Comparison of ENCODE assay signal across 22 cellular contexts in the genomic region with DNA sequence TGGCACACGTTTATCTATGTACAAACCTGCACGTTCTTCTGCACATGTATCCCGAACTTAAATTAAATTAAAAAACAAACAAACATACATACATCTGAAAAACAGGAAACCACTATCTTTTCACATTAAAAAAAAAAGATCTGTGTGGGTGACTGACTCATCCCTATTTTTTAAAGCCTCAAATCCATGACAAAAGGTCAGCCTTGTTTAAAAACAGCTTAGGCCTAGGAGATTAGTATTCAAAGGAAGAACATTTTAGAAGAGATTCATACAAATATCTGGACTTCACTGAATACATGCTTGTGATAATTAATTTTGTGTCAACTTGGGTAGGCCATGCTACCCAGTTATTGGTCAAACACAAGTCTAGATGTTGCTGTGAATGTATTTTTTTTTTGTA.
"Had no signal": no experiment of that assay in that cellular context is flagged by ENCODE, and none has a peak within 500 bp of the region (broad histone marks: within the 10 kb centered on the region; RNA-seq: fewer than 3 reads in every experiment).

No MANE protein-coding gene starts in this region.

- DNase-seq: activated B cell treated with CpG ODN at 0.5 μM for 24 hours; activated CD4-positive, alpha-beta T cell treated with anti-CD3 and anti-CD28 coated beads for 48 hours; activated CD8-positive, alpha-beta memory T cell treated with anti-CD3 and anti-CD28 coated beads, Interleukin-2, amount 50 U/mL, for 48 hours; activated naive CD4-positive, alpha-beta T cell; activated naive CD8-positive, alpha-beta T cell treated with anti-CD3 and anti-CD28 coated beads, Interleukin-2, amount 10 ng/mL, durations not matched to agents 7 days and 5 days; activated T-cell treated with anti-CD3 and anti-CD28 coated beads, Interleukin-2, amount 50 U/mL, for 72 hours; aorta; dorsolateral prefrontal cortex; endodermal cell; left lung; mammary epithelial cell; mucosa of descending colon; naive thymus-derived CD4-positive, alpha-beta T cell; stimulated activated CD4-positive, alpha-beta T cell treated with anti-CD3 and anti-CD28 coated beads, Interleukin-15, amount 100 ng/mL, for 24 hours; stimulated activated CD4-positive, alpha-beta T cell treated with anti-CD3 and anti-CD28 coated beads, Interleukin-4, amount 100 ng/mL, for 1 hour; stimulated activated naive B cell treated with anti-CD40 and anti-IgM and Interleukin-4, amounts not matched to agents 10 μg/mL and 1 μg/mL and 100 μg/mL, for 72 hours; T-helper 17 cell; thyroid gland; uterus had no signal

- H3K4me3 ChIP-seq: breast epithelium, dorsolateral prefrontal cortex, left lung, mucosa of descending colon, thyroid gland, uterus had no signal

- H3K27me3 Mint-ChIP-seq: activated B cell treated with CpG ODN at 0.5 μM for 24 hours; activated naive CD8-positive, alpha-beta T cell treated with anti-CD3 and anti-CD28 coated beads, Interleukin-2, amount 10 ng/mL, durations not matched to agents 7 days and 5 days; naive thymus-derived CD4-positive, alpha-beta T cell; stimulated activated naive B cell treated with anti-CD40 and anti-IgM and Interleukin-4, amounts not matched to agents 10 μg/mL and 1 μg/mL and 100 μg/mL, for 72 hours; T-helper 17 cell had no signal

- H3K36me3 Mint-ChIP-seq: activated naive CD8-positive, alpha-beta T cell treated with anti-CD3 and anti-CD28 coated beads, Interleukin-2, amount 10 ng/mL, durations not matched to agents 7 days and 5 days; stimulated activated naive B cell treated with anti-CD40 and anti-IgM and Interleukin-4, amounts not matched to agents 10 μg/mL and 1 μg/mL and 100 μg/mL, for 72 hours had no signal

- ATAC-seq: activated T-cell treated with anti-CD3 and anti-CD28 coated beads, Interleukin-2, amount 50 U/mL, for 72 hours; left lung; mucosa of descending colon; naive thymus-derived CD4-positive, alpha-beta T cell; stimulated activated naive B cell treated with anti-CD40 and anti-IgM and Interleukin-4, amounts not matched to agents 10 μg/mL and 1 μg/mL and 100 μg/mL, for 72 hours; T-helper 17 cell had no signal

- FAIRE-seq: keratinocyte, TTC549 had no signal

- H3K4me3 Mint-ChIP-seq: activated B cell treated with CpG ODN at 0.5 μM for 24 hours; activated naive CD8-positive, alpha-beta T cell treated with anti-CD3 and anti-CD28 coated beads, Interleukin-2, amount 10 ng/mL, durations not matched to agents 7 days and 5 days; activated T-cell treated with anti-CD3 and anti-CD28 coated beads, Interleukin-2, amount 50 U/mL, for 72 hours; endodermal cell; naive thymus-derived CD4-positive, alpha-beta T cell; stimulated activated naive B cell treated with anti-CD40 and anti-IgM and Interleukin-4, amounts not matched to agents 10 μg/mL and 1 μg/mL and 100 μg/mL, for 72 hours; T-helper 17 cell had no signal

- H3K27ac Mint-ChIP-seq: activated B cell treated with CpG ODN at 0.5 μM for 24 hours; activated naive CD8-positive, alpha-beta T cell treated with anti-CD3 and anti-CD28 coated beads, Interleukin-2, amount 10 ng/mL, durations not matched to agents 7 days and 5 days; activated T-cell treated with anti-CD3 and anti-CD28 coated beads, Interleukin-2, amount 50 U/mL, for 72 hours; endodermal cell; stimulated activated naive B cell treated with anti-CD40 and anti-IgM and Interleukin-4, amounts not matched to agents 10 μg/mL and 1 μg/mL and 100 μg/mL, for 72 hours; T-helper 17 cell had no signal

- H3K9me3 Mint-ChIP-seq: activated B cell treated with CpG ODN at 0.5 μM for 24 hours, endodermal cell had no signal
